In genomic region chr20:47336013-47336754, GRCh38 we compare ENCODE assay signal across 9 cellular contexts. TPM values are rescaled to one million over a fixed set of nuclear protein-coding genes. Genes with fewer than 3 reads are reported as not detected.
DNase-seq lines count a peak whose midpoint lies in the region; ATAC-seq and TF ChIP-seq lines count a peak whose summit lies in the region.
"Had no signal": no experiment of that assay in that cellular context is flagged by ENCODE, and none has a peak within 500 bp of the region (broad histone marks: within the 10 kb centered on the region; RNA-seq: fewer than 3 reads in every experiment).

No MANE protein-coding gene starts in this region.

- H3K4me1 Mint-ChIP-seq in chondrocyte (ENCODE audit: low read depth) = peaks cover 76% of the 10 kb centered on the region

- peaks cover 30% of the 10 kb centered on the region for H3K4me1 ChIP-seq in HUES64 (ENCODE audit: insufficient read depth, low read length)
- H3K4me1 ChIP-seq in subcutaneous abdominal adipose tissue (ENCODE audit: control insufficient read depth in 5 of 5, insufficient read depth in 5 of 5, low read length in 5 of 5) = peaks cover 5 to 33% (median 20%) of the 10 kb centered on the region in 5 donors

- ATAC-seq in GM21786 (IDR thresholded peaks at IDR 0.05; ENCODE audit: unreplicated experiment) = no peak

- peaks cover 14% of the 10 kb centered on the region for H3K36me3 Mint-ChIP-seq in chondrocyte (ENCODE audit: low read depth)

- peaks cover 5% of the 10 kb centered on the region for H3K9me3 Mint-ChIP-seq in chondrocyte (ENCODE audit: low read depth)
- H3K9me3 Mint-ChIP-seq: activated CD4-positive, alpha-beta memory T cell treated with anti-CD3 and anti-CD28 coated beads, Interleukin-2, amount 10 ng/mL, durations not matched to agents 7 days and 5 days had no signal

- H3K27ac ChIP-seq in HUES64 (ENCODE audit: low read depth, low read length) (peak overlapping the region; percentile 31; the same call in 1 of the 2 replicates), subcutaneous abdominal adipose tissue (ENCODE audit: low read depth, low read length) (peak overlapping the region; percentile 60)

- no peak for DNase-seq in chondrocyte (ENCODE audit: low spot score)
- peak; percentile 84 for DNase-seq in medulla oblongata (ENCODE audit: extremely low spot score)
- DNase-seq in activated T-cell treated with anti-CD3 and anti-CD28 coated beads, Interleukin-2, amount 50 U/mL, for 1 hour = no peak
- no peak for DNase-seq in NCI-H2029 (lab: John Stamatoyannopoulos, UW)
- DNase-seq in HuH-7 (ENCODE audit: low spot score) = no peak
- DNase-seq: activated CD4-positive, alpha-beta memory T cell treated with anti-CD3 and anti-CD28 coated beads, Interleukin-2, amount 10 ng/mL, durations not matched to agents 7 days and 5 days had no signal

- no peak overlapping the region for H3K4me3 Mint-ChIP-seq in chondrocyte (ENCODE audit: unreplicated experiment)
- H3K4me3 Mint-ChIP-seq: activated CD4-positive, alpha-beta memory T cell treated with anti-CD3 and anti-CD28 coated beads, Interleukin-2, amount 10 ng/mL, durations not matched to agents 7 days and 5 days had no signal

- no peaks in the 10 kb centered on the region for H3K27me3 Mint-ChIP-seq in chondrocyte (ENCODE audit: low read depth)
- H3K27me3 Mint-ChIP-seq: activated CD4-positive, alpha-beta memory T cell treated with anti-CD3 and anti-CD28 coated beads, Interleukin-2, amount 10 ng/mL, durations not matched to agents 7 days and 5 days had no signal

- H3K9me3 ChIP-seq in HUES64 (ENCODE audit: insufficient read depth, low read depth, low read length) = no peaks in the 10 kb centered on the region
- no peaks in the 10 kb centered on the region for H3K9me3 ChIP-seq in subcutaneous abdominal adipose tissue (ENCODE audit: control insufficient read depth in 5 of 5, low read length in 5 of 5)

- H3K4me3 ChIP-seq in HUES64 (ENCODE audit: low read length) (no peak overlapping the region), subcutaneous abdominal adipose tissue (ENCODE audit: low read depth in 1 of 5, low read length in 5 of 5) (no peak overlapping the region)

- H3K27me3 ChIP-seq in HUES64 (ENCODE audit: insufficient read depth, low read length) (no peaks in the 10 kb centered on the region), subcutaneous abdominal adipose tissue (ENCODE audit: control insufficient read depth in 5 of 5, insufficient read depth in 4 of 5, low read length in 5 of 5) (no peaks in the 10 kb centered on the region)

- peak overlapping the region; percentile 92 for H3K27ac Mint-ChIP-seq in chondrocyte (ENCODE audit: unreplicated experiment)
- H3K27ac Mint-ChIP-seq: activated CD4-positive, alpha-beta memory T cell treated with anti-CD3 and anti-CD28 coated beads, Interleukin-2, amount 10 ng/mL, durations not matched to agents 7 days and 5 days had no signal

- H3K36me3 ChIP-seq in HUES64 (ENCODE audit: insufficient read depth, low read length) (peaks cover 40% of the 10 kb centered on the region; the same call in 1 of the 2 replicates), subcutaneous abdominal adipose tissue (ENCODE audit: control insufficient read depth in 5 of 5, insufficient read depth in 5 of 5, low read length in 5 of 5) (peaks cover 0 to 2% (median 0%) of the 10 kb centered on the region in 5 donors)

- TF ChIP-seq CTCF in chondrocyte (IDR thresholded peaks at IDR 0.05) = no peak

- H3K9ac ChIP-seq in HUES64 (ENCODE audit: low read depth, low read length) (no peak overlapping the region), subcutaneous abdominal adipose tissue (ENCODE audit: low read length in 5 of 5) (no peak overlapping the region)

- 87% methylated on average over 18 of the region's 19 CpGs for WGBS in HUES64

RNA-seq across cellular contexts. Expression of gene ZMYND8, which starts 20.3 kb away (rescaled TPM):
- 61.7 TPM for polyA plus RNA-seq in HUES64 (2013, experiment 1 of 2)
- 67.8 TPM for polyA plus RNA-seq in HUES64 (2013, experiment 2 of 2)
- 31.9 to 35.0 TPM (median 33.8 TPM) in 3 replicates for total RNA-seq in chondrocyte
